In the genomic region with DNA sequence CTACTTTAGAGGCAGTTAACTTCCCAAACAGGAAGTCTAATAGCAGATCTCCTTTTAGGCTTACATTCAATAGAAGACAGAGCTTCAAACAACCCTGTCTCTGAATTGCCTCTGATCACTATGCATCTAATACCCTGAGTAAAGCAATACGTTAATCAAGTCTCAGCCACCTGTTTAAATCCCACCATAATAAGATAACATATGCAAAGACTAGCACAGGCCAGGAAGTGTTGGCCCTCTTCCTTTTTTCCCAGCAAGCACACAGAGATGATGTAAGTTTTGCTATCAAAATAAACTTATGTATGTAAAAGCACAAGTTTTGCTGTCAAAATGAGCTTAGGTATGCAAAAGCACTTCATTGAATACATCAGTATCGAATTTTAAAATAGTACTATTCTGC, we compare ENCODE assay signal across 16 cellular contexts.
DNase-seq lines count a peak whose midpoint lies in the region; ATAC-seq and TF ChIP-seq lines count a peak whose summit lies in the region.
"Had no signal": no experiment of that assay in that cellular context is flagged by ENCODE, and none has a peak within 500 bp of the region (broad histone marks: within the 10 kb centered on the region; RNA-seq: fewer than 3 reads in every experiment).

No MANE protein-coding gene starts in this region.

- no peak for ATAC-seq in GM18511 (IDR thresholded peaks at IDR 0.05; ENCODE audit: unreplicated experiment)
- ATAC-seq: HCT116 had no signal

- POLR2A ChIA-PET in activated CD4-positive, alpha-beta T cell treated with anti-CD3 and anti-CD28 coated beads, Interleukin-2, amount 10 ng/mL, durations not matched to agents 7 days and 5 days (lab: Charles Lee), result no interaction called here

- H3K4me3 ChIP-seq in choroid plexus epithelial cell (ENCODE audit: low read depth, low read length), result no peak overlapping the region
- H3K4me3 ChIP-seq: BLaER1 treated with 17β-estradiol and CSF1 and Interleukin-3, amounts not matched to agents 10 nM and 100 nM; GM23248 had no signal

- TF ChIP-seq CTCF in choroid plexus epithelial cell (conservative IDR thresholded peaks at IDR 0.05; ENCODE audit: low read depth, low read length), result no peak

- H3K27ac Mint-ChIP-seq in activated CD4-positive, alpha-beta T cell treated with anti-CD3 and anti-CD28 coated beads, Interleukin-2, amount 10 ng/mL, durations not matched to agents 7 days and 5 days, result no peak overlapping the region
- H3K27ac Mint-ChIP-seq: CD4-positive, CD25-positive, alpha-beta regulatory T cell had no signal

- CTCF ChIA-PET in activated CD4-positive, alpha-beta T cell treated with anti-CD3 and anti-CD28 coated beads, Interleukin-2, amount 10 ng/mL, durations not matched to agents 7 days and 5 days (lab: Charles Lee), result no interaction called here

- no peaks in the 10 kb centered on the region for H3K27me3 Mint-ChIP-seq in activated CD4-positive, alpha-beta T cell treated with anti-CD3 and anti-CD28 coated beads, Interleukin-2, amount 10 ng/mL, durations not matched to agents 7 days and 5 days
- H3K27me3 Mint-ChIP-seq: CD4-positive, CD25-positive, alpha-beta regulatory T cell had no signal

- H3K4me3 Mint-ChIP-seq in activated CD4-positive, alpha-beta T cell treated with anti-CD3 and anti-CD28 coated beads, Interleukin-2, amount 10 ng/mL, durations not matched to agents 7 days and 5 days, result no peak overlapping the region
- H3K4me3 Mint-ChIP-seq: CD4-positive, CD25-positive, alpha-beta regulatory T cell had no signal

- H3K4me1 Mint-ChIP-seq in activated CD4-positive, alpha-beta T cell treated with anti-CD3 and anti-CD28 coated beads, Interleukin-2, amount 10 ng/mL, durations not matched to agents 7 days and 5 days, result no peaks in the 10 kb centered on the region
- H3K4me1 Mint-ChIP-seq: CD4-positive, CD25-positive, alpha-beta regulatory T cell had no signal

- DNase-seq in NCI-H526 treated with DMSO at 0.1 percent for 48 hours (lab: John Stamatoyannopoulos, UW) (peak; percentile 14), NCI-H526 (lab: John Stamatoyannopoulos, UW) (no peak), OCI-M1 (lab: John Stamatoyannopoulos, UW) (peak; percentile 15), choroid plexus epithelial cell (ENCODE audit: low read depth) (peak; percentile 30)
- no peak for DNase-seq in activated naive CD4-positive, alpha-beta T cell (lab: John Stamatoyannopoulos, UW)
- no peak for DNase-seq in activated CD4-positive, alpha-beta T cell treated with anti-CD3 and anti-CD28 coated beads, Interleukin-2, amount 10 ng/mL, durations not matched to agents 7 days and 5 days
- DNase-seq: ACHN; Calu3; CD4-positive, CD25-positive, alpha-beta regulatory T cell; DMS153; DMS79 treated with DMSO at 0.1 percent for 48 hours; GDM1; GM23248 had no signal

- no peaks in the 10 kb centered on the region for H3K36me3 Mint-ChIP-seq in activated CD4-positive, alpha-beta T cell treated with anti-CD3 and anti-CD28 coated beads, Interleukin-2, amount 10 ng/mL, durations not matched to agents 7 days and 5 days (ENCODE audit: low read depth)
- H3K36me3 Mint-ChIP-seq: CD4-positive, CD25-positive, alpha-beta regulatory T cell had no signal

- peaks cover 2% of the 10 kb centered on the region for H3K9me3 Mint-ChIP-seq in activated CD4-positive, alpha-beta T cell treated with anti-CD3 and anti-CD28 coated beads, Interleukin-2, amount 10 ng/mL, durations not matched to agents 7 days and 5 days

Comparison
In these comparisons a context has a peak if more than half of its experiments do, and no peak if none do; other contexts are left out.
1. DNase-seq: peak in NCI-H526 treated with DMSO at 0.1 percent for 48 hours (single experiment), OCI-M1 (single experiment) and choroid plexus epithelial cell (single experiment); none in NCI-H526 (0 of 2), activated naive CD4-positive, alpha-beta T cell (0 of 4) and activated CD4-positive, alpha-beta T cell treated with anti-CD3 and anti-CD28 coated beads, Interleukin-2, amount 10 ng/mL, durations not matched to agents 7 days and 5 days (single experiment).